ENCODE assay signal across 13 cellular contexts in the genomic region with DNA sequence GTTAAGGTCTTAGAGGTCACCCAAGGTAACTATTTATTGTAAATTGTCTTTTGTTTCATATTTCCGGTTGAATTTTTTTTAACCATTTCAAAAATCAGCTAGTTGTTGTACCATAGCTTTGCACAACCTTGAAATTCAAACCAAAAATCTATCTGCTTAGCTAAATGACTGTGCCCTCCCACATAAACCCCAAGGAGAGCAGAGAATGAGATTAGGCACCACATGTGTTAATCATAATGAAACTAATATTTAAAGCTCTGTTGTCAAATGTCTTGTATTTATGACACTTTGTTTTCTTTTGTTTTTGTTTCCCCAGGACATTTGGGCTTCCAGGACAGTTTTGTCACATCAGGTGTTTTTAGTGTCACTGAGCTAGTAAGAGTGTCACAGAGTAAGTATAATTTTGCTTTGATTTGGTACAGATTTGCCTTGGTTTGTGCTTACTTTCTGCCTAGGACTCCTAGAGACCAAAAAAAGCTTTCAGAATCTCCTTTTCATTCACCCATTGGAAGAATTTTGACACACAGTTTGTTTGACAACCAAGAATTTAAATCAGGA.
DNase-seq lines count a peak whose midpoint lies in the region; ATAC-seq, FAIRE-seq and TF ChIP-seq lines count a peak whose summit lies in the region.
"Had no signal": no experiment of that assay in that cellular context is flagged by ENCODE, and none has a peak within 500 bp of the region (broad histone marks: within the 10 kb centered on the region; RNA-seq: fewer than 3 reads in every experiment).

No MANE protein-coding gene starts in this region.

- H3K9ac ChIP-seq in K562 (ENCODE audit: insufficient read depth in 1 of 2, low read depth in 2 of 2, low read length in 2 of 2) = no peak overlapping the region

- H3K4me2 ChIP-seq in K562 (ENCODE audit: insufficient read depth, low read length) = no peak overlapping the region
- H3K4me2 ChIP-seq: A549 had no signal

- TF ChIP-seq RAD21 in K562 (CRISPR knock-in tag; conservative IDR thresholded peaks at IDR 0.05 in 1 of 2, IDR thresholded peaks at IDR 0.05 in 1 of 2) = no peak

- ATAC-seq in GM21381 (IDR thresholded peaks at IDR 0.05; ENCODE audit: unreplicated experiment) = peak; percentile 98
- ATAC-seq in HG03097 (IDR thresholded peaks at IDR 0.05; ENCODE audit: low FRiP score, unreplicated experiment) = peak; percentile 97
- ATAC-seq in K562 = no peak
- no peak for ATAC-seq in upper lobe of right lung
- ATAC-seq: A549 had no signal

- H3K27me3 Mint-ChIP-seq in HFFc6 (ENCODE audit: insufficient read depth) = peaks cover 6% of the 10 kb centered on the region

- BruUV-seq in K562 (replicated peaks; lab: Mats Ljungman, UMichigan) = no TSS peak

- H3K36me3 Mint-ChIP-seq in HFFc6 (ENCODE audit: low read depth) = no peaks in the 10 kb centered on the region
- H3K36me3 Mint-ChIP-seq: IgD-negative memory B cell had no signal

- H3K4me1 ChIP-seq in K562 (replicated peaks in 1 of 2; ENCODE audit: control insufficient read depth in 2 of 2, insufficient read depth in 2 of 2, low read length in 2 of 2) (peaks cover 0 to 6% of the 10 kb centered on the region in 2 experiments; a peak in 2 of 5 replicates), upper lobe of right lung (no peaks in the 10 kb centered on the region)

- no peak overlapping the region for H2AFZ ChIP-seq in K562 (ENCODE audit: low read depth, low read length)

- no peaks in the 10 kb centered on the region; the same call in 1 of the 2 replicates for H4K20me1 ChIP-seq in K562 (replicated peaks; ENCODE audit: control insufficient read depth, insufficient read depth, low read length)

- no peaks in the 10 kb centered on the region for H3K9me3 Mint-ChIP-seq in HFFc6

- H3K4me3 Mint-ChIP-seq in HFFc6 = no peak overlapping the region
- H3K4me3 Mint-ChIP-seq: IgD-negative memory B cell had no signal

- intact Hi-C loops in K562 (cut with micrococcal nuclease) = no loop called here
- intact Hi-C loops in upper lobe of right lung (cut with DNase I) = loop anchor here (10.0 kb wide), 1 partner anchor 257 kb away; no protein-coding TSS in a partner anchor

- in situ Hi-C loops in K562 (cut with MboI) = no loop called here

- H3K9me3 ChIP-seq in K562 (replicated peaks; ENCODE audit: control insufficient read depth, insufficient read depth, low read depth, low read length) = no peaks in the 10 kb centered on the region
- H3K9me3 ChIP-seq in upper lobe of right lung = no peaks in the 10 kb centered on the region
- H3K9me3 ChIP-seq: A549, esophagus squamous epithelium had no signal

- H3K9me1 ChIP-seq in K562 (ENCODE audit: control insufficient read depth, insufficient read depth, low read length) = no peaks in the 10 kb centered on the region

- no peaks in the 10 kb centered on the region for H3K27me3 ChIP-seq in K562 (ENCODE audit: control insufficient read depth in 2 of 2, insufficient read depth in 2 of 2, low read length in 2 of 2)
- H3K27me3 ChIP-seq in upper lobe of right lung = no peaks in the 10 kb centered on the region
- H3K27me3 ChIP-seq: esophagus squamous epithelium had no signal

- H3K27ac ChIP-seq in K562 (ENCODE audit: extremely low read depth, low read depth, low read length) (no peak overlapping the region), upper lobe of right lung (no peak overlapping the region)
- H3K27ac ChIP-seq: A549 had no signal

- no peak for TF ChIP-seq CTCF in K562 (IDR thresholded peaks at IDR 0.05 in 2 of 3, conservative IDR thresholded peaks at IDR 0.05 in 1 of 3; ENCODE audit: insufficient read depth in 2 of 3, low read depth in 1 of 3, low read length in 3 of 3)
- TF ChIP-seq CTCF in HFFc6 (IDR thresholded peaks at IDR 0.05) = no peak
- no peak for TF ChIP-seq CTCF in upper lobe of right lung (IDR thresholded peaks at IDR 0.05)

- H3K79me2 ChIP-seq in K562 (ENCODE audit: control insufficient read depth, insufficient read depth, low read length) = no peaks in the 10 kb centered on the region

- peaks cover 16% of the 10 kb centered on the region for H3K4me1 Mint-ChIP-seq in HFFc6 (ENCODE audit: low read depth)
- H3K4me1 Mint-ChIP-seq: IgD-negative memory B cell had no signal

- peak; percentile 20 for DNase-seq in activated CD4-positive, alpha-beta T cell treated with anti-CD3 and anti-CD28 coated beads for 48 hours
- no peak for DNase-seq in activated CD4-positive, alpha-beta T cell treated with anti-CD3 and anti-CD28 coated beads, Interleukin-2, amount 50 U/mL, for 1 hour
- DNase-seq in K562 (ENCODE audit: extremely low read depth in 1 of 4, low spot score in 3 of 4) (no peak), HFFc6 (no peak), upper lobe of right lung (no peak), Ammon's horn (ENCODE audit: low spot score) (no peak)
- DNase-seq: esophagus squamous epithelium, mammary epithelial cell, NCI-H69 had no signal

- CTCF ChIA-PET in K562 (lab: Yijun Ruan, JAX; ENCODE audit: low intra/inter-chr PET ratio) = no interaction called here

- POLR2A ChIA-PET in K562 (lab: Yijun Ruan, JAX) = interaction anchor here (0.5 to 1.0 kb wide), 2 partner anchors 8 to 324 kb away, joined by 3 read pairs; no protein-coding TSS in a partner anchor

- no peak overlapping the region for H3K27ac Mint-ChIP-seq in HFFc6
- H3K27ac Mint-ChIP-seq: IgD-negative memory B cell had no signal

- FAIRE-seq in K562 (lab: Jason Lieb, UNC) = no peak
- FAIRE-seq: A549 had no signal

- TF ChIP-seq EP300 in K562 (IDR thresholded peaks at IDR 0.05; ENCODE audit: low read length) = no peak

- TF ChIP-seq POLR2A in K562 (conservative IDR thresholded peaks at IDR 0.05) = no peak

- 60% methylated on average over 1 of the region's 1 CpG for WGBS in K562 (ENCODE audit: insufficient coverage, low coverage, missing lambda C conversion rate)

- no peak overlapping the region for H3K4me3 ChIP-seq in K562
- H3K4me3 ChIP-seq in upper lobe of right lung = no peak overlapping the region
- H3K4me3 ChIP-seq: A549, esophagus squamous epithelium had no signal

- H3K36me3 ChIP-seq in K562 (ENCODE audit: control insufficient read depth, insufficient read depth, low read length) = peaks cover 20% of the 10 kb centered on the region
- no peaks in the 10 kb centered on the region for H3K36me3 ChIP-seq in upper lobe of right lung

TF ChIP-seq in K562, 482 proteins besides CTCF, POLR2A, EP300 and RAD21:
- TF ChIP-seq ZNF778 (CRISPR knock-in tag; IDR thresholded peaks at IDR 0.05) (no peak), CEBPG (CRISPR knock-in tag; IDR thresholded peaks at IDR 0.05) (no peak), CEBPG (tag; conservative IDR thresholded peaks at IDR 0.05 in 1 of 2, IDR thresholded peaks at IDR 0.05 in 1 of 2) (no peak), ZFP1 (CRISPR knock-in tag; IDR thresholded peaks at IDR 0.05) (no peak), ZNF316 (IDR thresholded peaks at IDR 0.05) (peak; percentile 53)

Comparison
In these comparisons a context has a peak if more than half of its experiments do, and no peak if none do; other contexts are left out.
1. ATAC-seq: peak in GM21381 (single experiment) and HG03097 (single experiment); none in K562 (single experiment) and upper lobe of right lung (single experiment).